ENCODE assay signal across 11 cellular contexts in the genomic region with DNA sequence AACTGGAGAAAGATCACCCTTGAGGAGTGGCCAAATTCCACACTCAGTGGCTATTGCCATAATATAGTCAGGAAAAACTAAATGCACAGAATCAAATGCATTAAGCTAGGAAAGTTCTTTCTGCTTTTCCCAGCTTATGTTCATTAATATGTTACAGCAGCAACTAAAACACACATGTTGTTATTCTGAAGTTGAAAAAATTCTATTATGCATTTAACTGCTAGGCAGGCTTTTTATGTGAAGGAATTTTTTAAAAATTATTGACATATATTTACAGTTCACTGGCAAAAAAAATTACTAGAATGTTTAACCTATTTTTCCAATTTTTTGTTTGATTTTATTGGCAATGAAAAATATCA. TPM values are rescaled to one million over a fixed set of nuclear protein-coding genes. Genes with fewer than 3 reads are reported as not detected.
A peak's percentile ranks its signal among the peaks of the same experiment; 100 is the strongest.
DNase-seq lines count a peak whose midpoint lies in the region; ATAC-seq, FAIRE-seq and TF ChIP-seq lines count a peak whose summit lies in the region.
"Had no signal": no experiment of that assay in that cellular context is flagged by ENCODE, and none has a peak within 500 bp of the region (broad histone marks: within the 10 kb centered on the region; RNA-seq: fewer than 3 reads in every experiment).

No MANE protein-coding gene starts in this region.

- no peak for ATAC-seq in GM19463 (IDR thresholded peaks at IDR 0.05; ENCODE audit: unreplicated experiment)
- no peak for ATAC-seq in GM18909 (IDR thresholded peaks at IDR 0.05; ENCODE audit: poor library complexity, unreplicated experiment)
- ATAC-seq: effector memory CD8-positive, alpha-beta T cell had no signal

- intact Hi-C loops in ascending aorta (cut with DNase I): loop anchor here (1.0 kb wide), 1 partner anchor 91 kb away; no protein-coding TSS in a partner anchor

- peak overlapping the region in 1 of 2 donors; percentile 49 for H3K4me3 ChIP-seq in ascending aorta
- H3K4me3 ChIP-seq in keratinocyte (ENCODE audit: control insufficient read depth in 2 of 3, extremely low read depth in 1 of 3, insufficient read depth in 2 of 3, low read depth in 1 of 3, low read length in 3 of 3): peak overlapping the region in 1 of 3 experiments; percentile 46
- peak overlapping the region; percentile 61 for H3K4me3 ChIP-seq in skeletal muscle satellite cell (ENCODE audit: low read length)

- TF ChIP-seq CTCF in ascending aorta (IDR thresholded peaks at IDR 0.05): no peak
- TF ChIP-seq CTCF in keratinocyte (optimal IDR thresholded peaks at IDR 0.05 in 1 of 3, IDR thresholded peaks at IDR 0.05 in 1 of 3, conservative IDR thresholded peaks at IDR 0.05 in 1 of 3; ENCODE audit: extremely low read depth in 1 of 3, insufficient read depth in 2 of 3, low read length in 3 of 3): no peak

- H3K9me1 ChIP-seq in keratinocyte (ENCODE audit: control insufficient read depth, extremely low read depth, insufficient read depth, low read length): no peaks in the 10 kb centered on the region

- H2AFZ ChIP-seq in keratinocyte (ENCODE audit: control insufficient read depth, low read length): no peak overlapping the region

- H3K4me2 ChIP-seq in keratinocyte (ENCODE audit: control insufficient read depth, extremely low read depth, insufficient read depth, low read depth, low read length) (peak overlapping the region; percentile 67), skeletal muscle satellite cell (ENCODE audit: low read length) (peak overlapping the region; percentile 80)

- peak overlapping the region; percentile 78 to 80 for H3K27ac ChIP-seq in ascending aorta
- H3K27ac ChIP-seq in keratinocyte (ENCODE audit: control insufficient read depth, insufficient read depth, low read length): peak overlapping the region; percentile 77

- H3K9me3 ChIP-seq in ES-I3 (ENCODE audit: control insufficient read depth, insufficient read depth, low read length) (peaks cover 4% of the 10 kb centered on the region; the same call in 1 of the 2 replicates), ascending aorta (no peaks in the 10 kb centered on the region), keratinocyte (ENCODE audit: control insufficient read depth, low read depth, low read length) (no peaks in the 10 kb centered on the region), skeletal muscle satellite cell (replicated peaks; ENCODE audit: low read length) (no peaks in the 10 kb centered on the region)

- no peak for FAIRE-seq in keratinocyte (lab: Jason Lieb, UNC)

- DNase-seq in ascending aorta (ENCODE audit: low spot score in 2 of 2) (no peak), keratinocyte (ENCODE audit: low read depth, low spot score) (no peak), GOT3 (lab: John Stamatoyannopoulos, UW) (no peak), NCI-H446 treated with DMSO at 0.1 percent for 48 hours (lab: John Stamatoyannopoulos, UW) (no peak)
- DNase-seq: activated T-cell treated with anti-CD3 and anti-CD28 coated beads, Interleukin-2, amount 50 U/mL, for 48 hours; effector memory CD8-positive, alpha-beta T cell had no signal

- peaks cover 65% of the 10 kb centered on the region for H3K79me2 ChIP-seq in keratinocyte (ENCODE audit: control insufficient read depth, insufficient read depth, low read length)

- H3K36me3 ChIP-seq in ES-I3 (ENCODE audit: insufficient read depth, low read length) (no peaks in the 10 kb centered on the region), ascending aorta (no peaks in the 10 kb centered on the region), keratinocyte (ENCODE audit: control insufficient read depth in 2 of 2, extremely low read depth in 1 of 2, insufficient read depth in 2 of 2, low read length in 2 of 2) (no peaks in the 10 kb centered on the region), skeletal muscle satellite cell (ENCODE audit: insufficient read depth, low read length) (no peaks in the 10 kb centered on the region)

- no peaks in the 10 kb centered on the region for H4K20me1 ChIP-seq in keratinocyte (ENCODE audit: control insufficient read depth, extremely low read depth, insufficient read depth, low read length)

- H3K4me1 ChIP-seq in ES-I3 (ENCODE audit: insufficient read depth, low read length): peaks cover 44% of the 10 kb centered on the region
- H3K4me1 ChIP-seq in ascending aorta: peaks cover 10 to 41% of the 10 kb centered on the region in 2 donors
- peaks cover 37% of the 10 kb centered on the region for H3K4me1 ChIP-seq in keratinocyte (ENCODE audit: control insufficient read depth, extremely low read depth, insufficient read depth, low read length)
- H3K4me1 ChIP-seq in skeletal muscle satellite cell (ENCODE audit: control insufficient read depth, insufficient read depth, low read length): peaks cover 69% of the 10 kb centered on the region

- H3K27me3 ChIP-seq in ascending aorta (no peaks in the 10 kb centered on the region), keratinocyte (ENCODE audit: control insufficient read depth, extremely low read depth, insufficient read depth, low read length) (no peaks in the 10 kb centered on the region), skeletal muscle satellite cell (ENCODE audit: control insufficient read depth, insufficient read depth, low read length) (no peaks in the 10 kb centered on the region)

- dilution Hi-C loops in keratinocyte (cut with MboI; ENCODE audit: extremely low pct_ligation_motif_present, low sequenced_read_pairs): no loop called here

- H3K9ac ChIP-seq in ES-I3 (ENCODE audit: low read depth, low read length): peak overlapping the region; percentile 31; the same call in 1 of the 2 replicates
- no peak overlapping the region for H3K9ac ChIP-seq in keratinocyte (ENCODE audit: control insufficient read depth, extremely low read depth, insufficient read depth, low read length)
- peak overlapping the region; percentile 84 for H3K9ac ChIP-seq in skeletal muscle satellite cell (ENCODE audit: low read depth, low read length)

RNA-seq across cellular contexts. Expression of gene SCHIP1, which starts 13.8 kb away (rescaled TPM):
- total RNA-seq in ascending aorta: 11.7 TPM
- polyA plus RNA-seq in keratinocyte: 0.80 to 3.1 TPM (median 1.5 TPM) in 3 replicates
- 3.5 TPM for polyA plus RNA-seq in keratinocyte (2011; ENCODE audit: low read depth)
- polyA plus RNA-seq in keratinocyte (2011; cell fraction: cytosol; rRNA removed): 0.27 and 0.63 TPM in 2 replicates
- polyA plus RNA-seq in keratinocyte (2011; cell fraction: nucleus; rRNA removed): 3.5 and 3.6 TPM in 2 replicates
- polyA plus RNA-seq in keratinocyte (2012; ENCODE audit: low replicate concordance): 0.79 and 1.9 TPM in 2 replicates
- polyA minus RNA-seq in keratinocyte: 5.1 to 7.7 TPM (median 7.5 TPM) in 3 replicates
- not detected for polyA minus RNA-seq in keratinocyte (2011; cell fraction: cytosol; rRNA and poly(A)+ RNA removed)
- polyA minus RNA-seq in keratinocyte (2011; cell fraction: nucleus; rRNA and poly(A)+ RNA removed): 7.0 and 22.3 TPM in 2 replicates
- total RNA-seq in skeletal muscle satellite cell (2012; rRNA removed): 0.44 and 2.0 TPM in 2 replicates
- total RNA-seq: B cell had no signal
